29 cellular contexts compared by ENCODE assay signal in genomic region chr16:4334724-4335495, GRCh38. TPM values are rescaled to one million over a fixed set of nuclear protein-coding genes. Genes with fewer than 3 reads are reported as not detected.
"Had no signal": no experiment of that assay in that cellular context is flagged by ENCODE, and none has a peak within 500 bp of the region (broad histone marks: within the 10 kb centered on the region; RNA-seq: fewer than 3 reads in every experiment).

No MANE protein-coding gene starts in this region.

- H3K27me3 ChIP-seq: adrenal gland, body of pancreas, hepatocyte, pancreas, suprapubic skin, tibial nerve, vagina had no signal

- H2AFZ ChIP-seq: hepatocyte had no signal

- H3K9me3 ChIP-seq: adrenal gland, body of pancreas, pancreas, psoas muscle, suprapubic skin, tibial nerve, vagina had no signal

- H3K4me3 ChIP-seq: adrenal gland, body of pancreas, hepatocyte, pancreas, psoas muscle, suprapubic skin, tibial nerve, vagina had no signal

- H3K4me1 ChIP-seq: body of pancreas, pancreas, psoas muscle had no signal

- DNase-seq: activated CD4-positive, alpha-beta memory T cell treated with anti-CD3 and anti-CD28 coated beads for 36 hours; activated CD4-positive, alpha-beta T cell treated with anti-CD3 and anti-CD28 coated beads, Interleukin-2, amount 10 ng/mL, durations not matched to agents 24 days and 14 days; activated CD4-positive, CD25-positive, alpha-beta regulatory T cell treated with anti-CD3 and anti-CD28 coated beads, Interleukin-2, amount 50 U/mL, for 72 hours; activated CD8-positive, alpha-beta memory T cell treated with anti-CD3 and anti-CD28 coated beads, Interleukin-2, amount 50 U/mL, for 4 hours; activated effector memory CD4-positive, alpha-beta T cell treated with anti-CD3 and anti-CD28 coated beads, Interleukin-2, amount 50 U/mL, for 16 hours; activated naive CD4-positive, alpha-beta T cell treated with anti-CD3 and anti-CD28 coated beads for 36 hours; activated naive CD8-positive, alpha-beta T cell treated with anti-CD3 and anti-CD28 coated beads for 36 hours; activated T-cell treated with anti-CD3 and anti-CD28 coated beads, Interleukin-2, amount 50 U/mL, for 1 hour; adrenal gland; body of pancreas; dermis blood vessel endothelial cell; effector CD4-positive, alpha-beta T cell; glutamatergic neuron; midbrain; naive thymus-derived CD4-positive, alpha-beta T cell; nucleus accumbens; stimulated activated CD4-positive, alpha-beta T cell treated with anti-CD3 and anti-CD28 coated beads, Interleukin-15, amount 100 ng/mL, for 24 hours; stimulated activated CD4-positive, alpha-beta T cell treated with anti-CD3 and anti-CD28 coated beads, Interleukin-2, amount 100 ng/mL, for 24 hours; stimulated activated naive CD4-positive, alpha-beta T cell; T1000; WERI-Rb-1 had no signal

- ATAC-seq: body of pancreas; naive thymus-derived CD4-positive, alpha-beta T cell; pancreas; psoas muscle had no signal

- FAIRE-seq: colon, frontal cortex, pancreas had no signal

- H3K27ac ChIP-seq: body of pancreas, hepatocyte, pancreas, psoas muscle, suprapubic skin, tibial nerve, vagina, WERI-Rb-1 had no signal

- H3K4me2 ChIP-seq: hepatocyte had no signal

RNA-seq across cellular contexts. Expression of gene GLIS2, which starts 19.0 kb away (rescaled TPM):
- polyA plus RNA-seq: naive thymus-derived CD4-positive, alpha-beta T cell had no signal

RNA-seq across cellular contexts. Expression of gene VASN, which starts 36.7 kb away (rescaled TPM):
- total RNA-seq: activated naive CD4-positive, alpha-beta T cell treated with anti-CD3 and anti-CD28 coated beads for 36 hours had no signal
